In the genomic region with DNA sequence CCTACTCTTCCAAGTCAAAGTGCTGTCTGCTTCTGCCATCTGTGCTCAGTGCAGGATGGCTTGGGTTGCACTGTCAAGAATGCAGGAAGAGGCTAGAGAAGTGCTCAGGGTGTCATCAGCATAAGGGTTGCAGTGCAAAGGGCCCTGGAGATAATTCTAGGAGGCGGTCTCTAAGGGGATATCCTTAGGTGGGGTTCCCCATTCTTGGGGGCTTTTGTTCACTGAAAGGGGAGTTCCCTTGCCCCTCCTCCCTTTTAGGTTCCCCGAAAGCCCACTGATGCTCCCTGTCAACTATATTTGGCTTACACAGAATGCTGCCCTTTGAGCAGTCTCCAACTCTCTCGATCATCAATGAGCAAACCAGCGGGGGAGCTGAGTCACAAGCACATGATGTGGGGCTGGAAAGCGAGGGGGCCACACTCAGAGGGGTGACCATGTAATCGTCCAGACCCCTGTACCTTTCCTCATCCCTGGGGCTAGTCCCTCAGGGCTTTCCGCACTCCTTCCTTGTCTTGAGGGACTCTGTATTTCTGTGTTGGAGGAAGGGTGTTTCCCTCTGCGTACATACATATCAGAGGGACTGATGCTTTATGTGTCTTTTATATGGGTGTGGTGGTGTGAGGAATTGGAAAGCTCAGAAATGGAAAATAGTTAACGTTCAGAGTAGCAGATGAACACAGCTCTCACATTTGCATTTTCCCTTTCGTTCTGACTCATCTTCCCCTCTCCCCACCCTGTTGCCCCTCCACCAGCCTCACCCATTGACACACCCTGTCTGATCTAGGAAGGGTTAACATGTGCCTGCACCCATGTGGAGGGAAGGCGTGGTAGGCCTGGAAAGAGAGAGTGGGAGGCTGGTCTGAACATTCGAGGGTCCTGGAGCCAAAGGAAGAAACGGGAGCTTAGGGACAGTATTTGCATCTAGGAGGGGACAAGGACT, we compare ENCODE assay signal across 10 cellular contexts. TPM values are rescaled to one million over a fixed set of nuclear protein-coding genes. Genes with fewer than 3 reads are reported as not detected.
A peak's percentile ranks its signal among the peaks of the same experiment; 100 is the strongest.
DNase-seq lines count a peak whose midpoint lies in the region; ATAC-seq, FAIRE-seq and TF ChIP-seq lines count a peak whose summit lies in the region.
"Had no signal": no experiment of that assay in that cellular context is flagged by ENCODE, and none has a peak within 500 bp of the region (broad histone marks: within the 10 kb centered on the region; RNA-seq: fewer than 3 reads in every experiment).

No MANE protein-coding gene starts in this region.

- no peak overlapping the region for H2AK5ac ChIP-seq in H1 (ENCODE audit: low read depth, low read length)

- H4K8ac ChIP-seq in H1 (ENCODE audit: extremely low read depth, insufficient read depth, low read length) = no peak overlapping the region

- H3K27me3 ChIP-seq in H1 (replicated peaks in 1 of 4; ENCODE audit: control insufficient read depth in 3 of 4, extremely low read depth in 1 of 4, insufficient read depth in 3 of 4, low read length in 3 of 4) = no peaks in the 10 kb centered on the region

- POLR2A ChIA-PET in H1 (lab: Charles Lee; ENCODE audit: partially characterized antibody) = interaction anchor here (1.0 to 4.9 kb wide), 4 partner anchors 8 to 99 kb away, joined by 3 to 28 read pairs (median 4); a partner anchor contains a TSS

- H3K23me2 ChIP-seq in H1 (ENCODE audit: low read depth, low read length) = peaks cover 5% of the 10 kb centered on the region

- no peak for TF ChIP-seq CTCF in H1 (IDR thresholded peaks at IDR 0.05; ENCODE audit: control extremely low read depth in 1 of 3, insufficient read depth in 1 of 3, low read depth in 1 of 3, low read length in 3 of 3)
- TF ChIP-seq CTCF in type B pancreatic cell (conservative IDR thresholded peaks at IDR 0.05) = no peak
- TF ChIP-seq CTCF in nephron progenitor cell (IDR thresholded peaks at IDR 0.05) = no peak

- no peak for TF ChIP-seq POLR2A in H1 (IDR thresholded peaks at IDR 0.05; ENCODE audit: control extremely low read depth in 1 of 2, low read depth in 2 of 2, low read length in 2 of 2)

- 78% methylated on average over 13 of the region's 13 CpGs; no CpG with 5 or more reads in 1 of the 2 experiments for WGBS in H1 (ENCODE audit: extremely low coverage in 1 of 2, insufficient coverage in 1 of 2, insufficient read length in 1 of 2, insufficient replicate concordance in 2 of 2, low coverage in 1 of 2, low lambda C conversion rate in 2 of 2, missing lambda C conversion rate in 1 of 2), 2 experiments

- H3K4me3 Mint-ChIP-seq in T-helper 1 cell treated with Interleukin-12 subunit alpha and Interleukin-12 subunit beta and Interleukin-4 antibody, amounts not matched to agents 30 μg/mL and 1 μg/mL, for 36 hours = peak overlapping the region; percentile 74
- no peak overlapping the region for H3K4me3 Mint-ChIP-seq in type B pancreatic cell
- no peak overlapping the region for H3K4me3 Mint-ChIP-seq in nephron progenitor cell

- CTCF ChIA-PET in H1 (lab: Charles Lee; ENCODE audit: partially characterized antibody) = interaction anchor here (1.0 to 6.6 kb wide), 3 partner anchors 9 to 155 kb away, joined by 3 to 105 read pairs (median 5); no protein-coding TSS in a partner anchor

- DNase-seq in Daoy (ENCODE audit: low read depth) (peak; percentile 35), H1 (ENCODE audit: low read depth in 1 of 2, low spot score in 2 of 2) (no peak), AG08395 (ENCODE audit: low spot score) (no peak), type B pancreatic cell (ENCODE audit: extremely low spot score, unreplicated experiment) (no peak), nephron progenitor cell (no peak), medulla oblongata (ENCODE audit: extremely low spot score) (no peak)
- DNase-seq: DMS153 had no signal

- peak overlapping the region; percentile 99 for H3K27ac Mint-ChIP-seq in T-helper 1 cell treated with Interleukin-12 subunit alpha and Interleukin-12 subunit beta and Interleukin-4 antibody, amounts not matched to agents 30 μg/mL and 1 μg/mL, for 36 hours
- H3K27ac Mint-ChIP-seq in type B pancreatic cell (no peak overlapping the region), nephron progenitor cell (no peak overlapping the region)

- no peak overlapping the region for H3K56ac ChIP-seq in H1 (replicated peaks; ENCODE audit: insufficient read length, low read depth, low read length)

- H4K5ac ChIP-seq in H1 (ENCODE audit: insufficient read length, low read depth, low read length) = no peak overlapping the region

- H2BK12ac ChIP-seq in H1 (ENCODE audit: low read depth, low read length) = no peak overlapping the region

- no peaks in the 10 kb centered on the region for H3K79me1 ChIP-seq in H1 (ENCODE audit: low read depth, low read length)

- H3K79me2 ChIP-seq in H1 (ENCODE audit: control insufficient read depth in 1 of 2, insufficient read depth in 2 of 2, low read length in 2 of 2) = no peaks in the 10 kb centered on the region; a peak in 1 of 4 replicates

- FAIRE-seq in H1 (lab: Jason Lieb, UNC) = no peak
- FAIRE-seq: endometrium had no signal

- no peak overlapping the region for H2BK120ac ChIP-seq in H1 (replicated peaks; ENCODE audit: low read depth, low read length)

- H3K27me3 Mint-ChIP-seq in T-helper 1 cell treated with Interleukin-12 subunit alpha and Interleukin-12 subunit beta and Interleukin-4 antibody, amounts not matched to agents 30 μg/mL and 1 μg/mL, for 36 hours (ENCODE audit: low read depth) = no peaks in the 10 kb centered on the region
- H3K27me3 Mint-ChIP-seq in type B pancreatic cell (no peaks in the 10 kb centered on the region), nephron progenitor cell (ENCODE audit: low read depth, poor library complexity) (peaks cover 42% of the 10 kb centered on the region)

- H2BK20ac ChIP-seq in H1 (ENCODE audit: low read length) = no peak overlapping the region

- no peak overlapping the region for H3K4me3 ChIP-seq in H1 (ENCODE audit: extremely low read depth in 1 of 4, insufficient read depth in 2 of 4, low read depth in 3 of 4, low read length in 4 of 4)

- H4K91ac ChIP-seq in H1 (replicated peaks; ENCODE audit: insufficient read length, low read length) = no peak overlapping the region

- H3K27ac ChIP-seq in H1 (ENCODE audit: low read depth, low read length) = no peak overlapping the region; the same call in 1 of the 2 replicates

- no peak for TF ChIP-seq EP300 in H1 (IDR thresholded peaks at IDR 0.05; ENCODE audit: borderline replicate concordance in 1 of 2, low read depth in 2 of 2, low read length in 2 of 2)

- peaks cover 5% of the 10 kb centered on the region in 2 experiments for H4K20me1 ChIP-seq in H1 (replicated peaks in 1 of 2; ENCODE audit: control insufficient read depth in 1 of 2, insufficient read depth in 2 of 2, low read length in 2 of 2)

- H3K9me3 ChIP-seq in H1 (ENCODE audit: insufficient read depth in 2 of 2, low read depth in 1 of 2, low read length in 1 of 2) = no peaks in the 10 kb centered on the region

- peaks cover 0 to 26% (median 15%) of the 10 kb centered on the region in 4 experiments; a peak in 6 of 7 replicates for H3K4me1 ChIP-seq in H1 (replicated peaks in 1 of 4; ENCODE audit: control insufficient read depth in 3 of 4, insufficient read depth in 4 of 4, low read length in 3 of 4)

- no peak overlapping the region for H3K4ac ChIP-seq in H1 (replicated peaks; ENCODE audit: insufficient read length, low read depth, low read length)

- H3K9ac ChIP-seq in H1 (replicated peaks in 1 of 4; ENCODE audit: extremely low read depth in 1 of 4, low read depth in 3 of 4, low read length in 3 of 4) = no peak overlapping the region

- ATAC-seq in GM19463 (IDR thresholded peaks at IDR 0.05; ENCODE audit: unreplicated experiment) = peak; percentile 36

- 0 out of 2 replicates have a peak overlapping the region, but pooled peaks have one; percentile 61 for H2BK15ac ChIP-seq in H1 (ENCODE audit: low read length)

- H3K9me3 Mint-ChIP-seq in T-helper 1 cell treated with Interleukin-12 subunit alpha and Interleukin-12 subunit beta and Interleukin-4 antibody, amounts not matched to agents 30 μg/mL and 1 μg/mL, for 36 hours = no peaks in the 10 kb centered on the region
- no peaks in the 10 kb centered on the region for H3K9me3 Mint-ChIP-seq in type B pancreatic cell
- H3K9me3 Mint-ChIP-seq in nephron progenitor cell = no peaks in the 10 kb centered on the region

- H2AFZ ChIP-seq in H1 (ENCODE audit: low read length) = no peak overlapping the region

- no peak overlapping the region for H3K18ac ChIP-seq in H1 (ENCODE audit: extremely low read depth, low read length)

- H3K4me2 ChIP-seq in H1 (ENCODE audit: insufficient read depth in 1 of 2, low read depth in 2 of 2, low read length in 2 of 2) = no peak overlapping the region

- H3K4me1 Mint-ChIP-seq in T-helper 1 cell treated with Interleukin-12 subunit alpha and Interleukin-12 subunit beta and Interleukin-4 antibody, amounts not matched to agents 30 μg/mL and 1 μg/mL, for 36 hours (ENCODE audit: low read depth) = peaks cover 54% of the 10 kb centered on the region
- peaks cover 1% of the 10 kb centered on the region for H3K4me1 Mint-ChIP-seq in type B pancreatic cell (ENCODE audit: unreplicated experiment)
- peaks cover 12% of the 10 kb centered on the region for H3K4me1 Mint-ChIP-seq in nephron progenitor cell

- H2BK5ac ChIP-seq in H1 (ENCODE audit: low read depth, low read length) = no peak overlapping the region

- H3K36me3 ChIP-seq in H1 (ENCODE audit: control insufficient read depth in 2 of 4, insufficient read depth in 4 of 4, low read length in 3 of 4) = no peaks in the 10 kb centered on the region; a peak in 1 of 8 replicates

- no peak overlapping the region for H3K23ac ChIP-seq in H1 (ENCODE audit: insufficient read length)

- H3K36me3 Mint-ChIP-seq in T-helper 1 cell treated with Interleukin-12 subunit alpha and Interleukin-12 subunit beta and Interleukin-4 antibody, amounts not matched to agents 30 μg/mL and 1 μg/mL, for 36 hours (ENCODE audit: low read depth) = peaks cover 3% of the 10 kb centered on the region
- H3K36me3 Mint-ChIP-seq in type B pancreatic cell (no peaks in the 10 kb centered on the region), nephron progenitor cell (ENCODE audit: low read depth) (no peaks in the 10 kb centered on the region)

- H3K14ac ChIP-seq in H1 (ENCODE audit: insufficient read length) = no peak overlapping the region

- no peak for TF ChIP-seq RAD21 in H1 (IDR thresholded peaks at IDR 0.05 in 1 of 2, conservative IDR thresholded peaks at IDR 0.05 in 1 of 2; ENCODE audit: low read depth in 2 of 2, low read length in 2 of 2)

RNA-seq across cellular contexts. Expression of a gene that starts 6.7 kb away (rescaled TPM):
- total RNA-seq in Daoy (2014; rRNA removed; shearing (Covaris generic)) = 0.06 TPM in 1 of 2 replicates, not detected in the other
- 0.42 and 0.50 TPM in 2 replicates for total RNA-seq in H1 (2021; fragmentation: NEBNext Ultra II Directional; extraction: Animal tissue kit (Norgen Biotek cat#: 25700))
- 0.11 and 0.17 TPM in 2 replicates for polyA plus RNA-seq in H1 (2011; rRNA removed)
- 0.08 TPM for polyA plus RNA-seq in H1 (2011; cell fraction: cytosol; rRNA removed)
- 0.30 TPM for polyA plus RNA-seq in H1 (2011; cell fraction: nucleus; rRNA removed)
- 0.39 to 1.1 TPM (median 0.93 TPM) in 4 replicates for polyA plus RNA-seq in H1 (2012, experiment 1 of 2)
- polyA plus RNA-seq in H1 (2012, experiment 2 of 2) = 0.39 TPM
- 0.08 TPM for polyA plus RNA-seq in H1 (2013, experiment 1 of 2)
- 0.07 TPM for polyA plus RNA-seq in H1 (2013, experiment 2 of 2)
- polyA minus RNA-seq in H1 (2011; rRNA and poly(A)+ RNA removed) = not detected in 2 replicates
- polyA minus RNA-seq in H1 (2011; cell fraction: cytosol; rRNA and poly(A)+ RNA removed) = not detected
- not detected for polyA minus RNA-seq in H1 (2011; cell fraction: nucleus; rRNA and poly(A)+ RNA removed)
- total RNA-seq in type B pancreatic cell (ENCODE audit: low replicate concordance) = not detected in 2 replicates

RNA-seq across cellular contexts. Expression of a gene that starts 6.7 kb away (rescaled TPM):
- total RNA-seq in Daoy (2014; rRNA removed; shearing (Covaris generic)) = 6.3 and 18.6 TPM in 2 replicates
- total RNA-seq in H1 (2021; fragmentation: NEBNext Ultra II Directional; extraction: Animal tissue kit (Norgen Biotek cat#: 25700)) = 38.6 and 41.5 TPM in 2 replicates
- polyA plus RNA-seq in H1 (2011; rRNA removed) = 26.7 and 42.2 TPM in 2 replicates
- 19.2 TPM for polyA plus RNA-seq in H1 (2011; cell fraction: cytosol; rRNA removed)
- 120 TPM for polyA plus RNA-seq in H1 (2011; cell fraction: nucleus; rRNA removed)
- polyA plus RNA-seq in H1 (2012, experiment 1 of 2) = 51.6 to 57.0 TPM (median 55.5 TPM) in 4 replicates
- polyA plus RNA-seq in H1 (2012, experiment 2 of 2) = 34.0 TPM
- polyA plus RNA-seq in H1 (2013, experiment 1 of 2) = 22.7 TPM
- 21.2 TPM for polyA plus RNA-seq in H1 (2013, experiment 2 of 2)
- 15.9 and 19.0 TPM in 2 replicates for polyA minus RNA-seq in H1 (2011; rRNA and poly(A)+ RNA removed)
- polyA minus RNA-seq in H1 (2011; cell fraction: cytosol; rRNA and poly(A)+ RNA removed) = 24.6 TPM
- polyA minus RNA-seq in H1 (2011; cell fraction: nucleus; rRNA and poly(A)+ RNA removed) = 25.7 TPM
- 52.3 and 55.4 TPM in 2 replicates for total RNA-seq in type B pancreatic cell (ENCODE audit: low replicate concordance)

RNA-seq across cellular contexts. Expression of a gene that starts 31.2 kb away (rescaled TPM):
- total RNA-seq in Daoy (2014; rRNA removed; shearing (Covaris generic)) = 2.8 and 3.9 TPM in 2 replicates
- total RNA-seq in H1 (2021; fragmentation: NEBNext Ultra II Directional; extraction: Animal tissue kit (Norgen Biotek cat#: 25700)) = 8.4 and 12.2 TPM in 2 replicates
- polyA plus RNA-seq in H1 (2011; rRNA removed) = 28.9 and 40.3 TPM in 2 replicates
- 18.4 TPM for polyA plus RNA-seq in H1 (2011; cell fraction: cytosol; rRNA removed)
- 21.5 TPM for polyA plus RNA-seq in H1 (2011; cell fraction: nucleus; rRNA removed)
- polyA plus RNA-seq in H1 (2012, experiment 1 of 2) = 8.9 to 15.1 TPM (median 14.9 TPM) in 4 replicates
- 22.9 TPM for polyA plus RNA-seq in H1 (2012, experiment 2 of 2)
- polyA plus RNA-seq in H1 (2013, experiment 1 of 2) = 8.9 TPM
- polyA plus RNA-seq in H1 (2013, experiment 2 of 2) = 9.4 TPM
- polyA minus RNA-seq in H1 (2011; rRNA and poly(A)+ RNA removed) = 3.0 and 5.6 TPM in 2 replicates
- polyA minus RNA-seq in H1 (2011; cell fraction: cytosol; rRNA and poly(A)+ RNA removed) = 9.5 TPM
- polyA minus RNA-seq in H1 (2011; cell fraction: nucleus; rRNA and poly(A)+ RNA removed) = 8.9 TPM
- 1.5 and 3.8 TPM in 2 replicates for total RNA-seq in type B pancreatic cell (ENCODE audit: low replicate concordance)

RNA-seq across cellular contexts. Expression of a gene that starts 34.2 kb away (rescaled TPM):
- total RNA-seq in Daoy (2014; rRNA removed; shearing (Covaris generic)) = 9.6 and 16.7 TPM in 2 replicates
- 15.1 and 18.5 TPM in 2 replicates for total RNA-seq in H1 (2021; fragmentation: NEBNext Ultra II Directional; extraction: Animal tissue kit (Norgen Biotek cat#: 25700))
- 32.7 TPM in 2 replicates for polyA plus RNA-seq in H1 (2011; rRNA removed)
- 24.5 TPM for polyA plus RNA-seq in H1 (2011; cell fraction: cytosol; rRNA removed)
- polyA plus RNA-seq in H1 (2011; cell fraction: nucleus; rRNA removed) = 39.3 TPM
- 21.7 to 23.2 TPM (median 22.7 TPM) in 4 replicates for polyA plus RNA-seq in H1 (2012, experiment 1 of 2)
- polyA plus RNA-seq in H1 (2012, experiment 2 of 2) = 26.5 TPM
- 17.4 TPM for polyA plus RNA-seq in H1 (2013, experiment 1 of 2)
- 17.0 TPM for polyA plus RNA-seq in H1 (2013, experiment 2 of 2)
- polyA minus RNA-seq in H1 (2011; rRNA and poly(A)+ RNA removed) = 8.2 and 12.0 TPM in 2 replicates
- 7.4 TPM for polyA minus RNA-seq in H1 (2011; cell fraction: cytosol; rRNA and poly(A)+ RNA removed)
- 11.6 TPM for polyA minus RNA-seq in H1 (2011; cell fraction: nucleus; rRNA and poly(A)+ RNA removed)
- total RNA-seq in type B pancreatic cell (ENCODE audit: low replicate concordance) = 22.2 and 25.4 TPM in 2 replicates

RNA-seq across cellular contexts. Expression of a gene that starts 34.4 kb away (rescaled TPM):
- 52.4 and 63.9 TPM in 2 replicates for total RNA-seq in Daoy (2014; rRNA removed; shearing (Covaris generic))
- 75.3 and 80.2 TPM in 2 replicates for total RNA-seq in H1 (2021; fragmentation: NEBNext Ultra II Directional; extraction: Animal tissue kit (Norgen Biotek cat#: 25700))
- 66.7 and 73.9 TPM in 2 replicates for polyA plus RNA-seq in H1 (2011; rRNA removed)
- polyA plus RNA-seq in H1 (2011; cell fraction: cytosol; rRNA removed) = 38.4 TPM
- 68.8 TPM for polyA plus RNA-seq in H1 (2011; cell fraction: nucleus; rRNA removed)
- polyA plus RNA-seq in H1 (2012, experiment 1 of 2) = 64.8 to 80.3 TPM (median 70.7 TPM) in 4 replicates
- polyA plus RNA-seq in H1 (2012, experiment 2 of 2) = 71.3 TPM
- polyA plus RNA-seq in H1 (2013, experiment 1 of 2) = 143 TPM
- polyA plus RNA-seq in H1 (2013, experiment 2 of 2) = 164 TPM
- 38.7 and 46.2 TPM in 2 replicates for polyA minus RNA-seq in H1 (2011; rRNA and poly(A)+ RNA removed)
- polyA minus RNA-seq in H1 (2011; cell fraction: cytosol; rRNA and poly(A)+ RNA removed) = 25.5 TPM
- 17.1 TPM for polyA minus RNA-seq in H1 (2011; cell fraction: nucleus; rRNA and poly(A)+ RNA removed)
- total RNA-seq in type B pancreatic cell (ENCODE audit: low replicate concordance) = 74.2 and 85.4 TPM in 2 replicates
